ENCODE assay signal across 11 cellular contexts in genomic region chr10:33139191-33139646, GRCh38.
A peak's percentile ranks its signal among the peaks of the same experiment; 100 is the strongest.
DNase-seq lines count a peak whose midpoint lies in the region; ATAC-seq and TF ChIP-seq lines count a peak whose summit lies in the region.
"Had no signal": no experiment of that assay in that cellular context is flagged by ENCODE, and none has a peak within 500 bp of the region (broad histone marks: within the 10 kb centered on the region; RNA-seq: fewer than 3 reads in every experiment).

No MANE protein-coding gene starts in this region.

- H3K9ac ChIP-seq in DND-41 (ENCODE audit: low read depth, low read length) = peak overlapping the region; percentile 43

- DNase-seq in DND-41 (peak; percentile 82), T-helper 9 cell (peak; percentile 64), activated gamma-delta T cell treated with Interleukin-2 at 50 U/mL for 16 hours (peak; percentile 70), renal cortical epithelial cell (ENCODE audit: low read depth) (peak; percentile 70), NCI-H524 treated with DMSO at 0.1 percent for 48 hours (lab: John Stamatoyannopoulos, UW) (no peak), putamen (ENCODE audit: low spot score) (no peak)
- DNase-seq: PC-9 had no signal

- TF ChIP-seq CTCF in DND-41 (IDR thresholded peaks at IDR 0.05; ENCODE audit: borderline replicate concordance, extremely low read depth, low read length, poor library complexity, severe bottlenecking) = no peak

- peak overlapping the region; percentile 50 for H3K4me2 ChIP-seq in DND-41 (ENCODE audit: insufficient read depth, low read length)
- H3K4me2 ChIP-seq: PC-9 had no signal

- H3K9me3 ChIP-seq in DND-41 (ENCODE audit: insufficient read depth, low read length, severe bottlenecking) = no peaks in the 10 kb centered on the region

- H3K79me2 ChIP-seq in DND-41 (ENCODE audit: insufficient read depth, low read length) = no peaks in the 10 kb centered on the region

- H3K4me1 ChIP-seq in DND-41 (ENCODE audit: insufficient read depth, low read length) = peaks cover 27% of the 10 kb centered on the region

- H4K20me1 ChIP-seq in DND-41 (ENCODE audit: insufficient read depth, low read length) = no peaks in the 10 kb centered on the region

- H3K36me3 ChIP-seq in DND-41 (ENCODE audit: insufficient read depth, low read length) = no peaks in the 10 kb centered on the region

- H3K4me3 ChIP-seq in DND-41 (ENCODE audit: low read depth in 1 of 2, low read length in 2 of 2) = peak overlapping the region in 1 of 2 experiments; percentile 25; a peak in 2 of 4 replicates
- H3K4me3 ChIP-seq: K562, lung, PC-9 had no signal

- ATAC-seq in DND-41 (ENCODE audit: insufficient read depth, low read depth) (peak; percentile 94), HG02610 (IDR thresholded peaks at IDR 0.05; ENCODE audit: unreplicated experiment) (no peak), GM18868 (IDR thresholded peaks at IDR 0.05; ENCODE audit: unreplicated experiment) (no peak)
- ATAC-seq: K562 had no signal

- peak overlapping the region; percentile 94 for H3K27ac ChIP-seq in DND-41 (ENCODE audit: low read length)
- H3K27ac ChIP-seq: PC-9 had no signal

- H3K27me3 ChIP-seq in DND-41 (ENCODE audit: insufficient read depth, low read length, poor library complexity) = no peaks in the 10 kb centered on the region

- H2AFZ ChIP-seq in DND-41 (ENCODE audit: low read depth, low read length) = peak overlapping the region; percentile 66
- H2AFZ ChIP-seq: PC-9 had no signal

Comparison
In these comparisons a context has a peak if more than half of its experiments do, and no peak if none do; other contexts are left out.
1. DNase-seq: peak in DND-41 (single experiment), T-helper 9 cell (single experiment), activated gamma-delta T cell treated with Interleukin-2 at 50 U/mL for 16 hours (single experiment) and renal cortical epithelial cell (single experiment); none in NCI-H524 treated with DMSO at 0.1 percent for 48 hours (single experiment) and putamen (single experiment).